17 cellular contexts compared by ENCODE assay signal in genomic region chr4:71709961-71710360, GRCh38.
A peak's percentile ranks its signal among the peaks of the same experiment; 100 is the strongest.
DNase-seq lines count a peak whose midpoint lies in the region; ATAC-seq, FAIRE-seq and TF ChIP-seq lines count a peak whose summit lies in the region.
"Had no signal": no experiment of that assay in that cellular context is flagged by ENCODE, and none has a peak within 500 bp of the region (broad histone marks: within the 10 kb centered on the region; RNA-seq: fewer than 3 reads in every experiment).

No MANE protein-coding gene starts in this region.

- no peaks in the 10 kb centered on the region for H3K9me3 ChIP-seq in thyroid gland
- H3K9me3 ChIP-seq: psoas muscle, testis had no signal

- peak; percentile 21; the same call in 1 of the 2 replicates for TF ChIP-seq RAD21 in Ishikawa (IDR thresholded peaks at IDR 0.05; ENCODE audit: low read depth)

- POLR2A ChIA-PET in BJ (lab: Charles Lee) (no interaction called here), T-cell (lab: Charles Lee) (no interaction called here)

- TF ChIP-seq CTCF in BJ (IDR thresholded peaks at IDR 0.05; ENCODE audit: insufficient read depth, low read depth, low read length) (peak; percentile 25; the same call in 1 of the 2 replicates), bronchial epithelial cell (IDR thresholded peaks at IDR 0.05; ENCODE audit: insufficient read depth, low read length, severe bottlenecking) (peak; percentile 10), glutamatergic neuron (IDR thresholded peaks at IDR 0.05; ENCODE audit: partially characterized antibody, unreplicated experiment) (no peak), thyroid gland (IDR thresholded peaks at IDR 0.05) (no peak)

- WGBS in thyroid gland, 2 donors: 30 to 48% methylated on average over 1 of the region's 1 CpG

- H3K4me3 ChIP-seq in BJ (ENCODE audit: low read depth, low read length) (no peak overlapping the region), bronchial epithelial cell (ENCODE audit: low read depth, low read length) (no peak overlapping the region), thyroid gland (replicated peaks in 1 of 3) (no peak overlapping the region)
- H3K4me3 ChIP-seq: psoas muscle, testis had no signal

- H3K27ac Mint-ChIP-seq in T-cell (no peak overlapping the region), glutamatergic neuron (ENCODE audit: unreplicated experiment) (no peak overlapping the region)
- H3K27ac Mint-ChIP-seq: activated T-helper 1 cell treated with anti-CD3 and anti-CD28 coated beads, Interleukin-12 subunit alpha, Interleukin-12 subunit beta, Interleukin-2, Interleukin-4 antibody, amounts not matched to agents 30 ng/mL and 10 ng/mL and 1 ng/mL, durations not matched to agents 14 hours and 24 hours and 36 hours; IgD-negative memory B cell had no signal

- H3K27me3 Mint-ChIP-seq in T-cell: peaks cover 0 to 4% of the 10 kb centered on the region in 2 donors
- H3K27me3 Mint-ChIP-seq in glutamatergic neuron (ENCODE audit: unreplicated experiment): no peaks in the 10 kb centered on the region

- intact Hi-C loops in thyroid gland (cut with DNase I): no loop called here

- H3K9me3 Mint-ChIP-seq in T-cell (no peaks in the 10 kb centered on the region), glutamatergic neuron (ENCODE audit: unreplicated experiment) (no peaks in the 10 kb centered on the region)
- H3K9me3 Mint-ChIP-seq: activated T-helper 1 cell treated with anti-CD3 and anti-CD28 coated beads, Interleukin-12 subunit alpha, Interleukin-12 subunit beta, Interleukin-2, Interleukin-4 antibody, amounts not matched to agents 30 ng/mL and 10 ng/mL and 1 ng/mL, durations not matched to agents 14 hours and 24 hours and 36 hours; IgD-negative memory B cell had no signal

- no peak overlapping the region for H3K27ac ChIP-seq in thyroid gland
- H3K27ac ChIP-seq: psoas muscle, testis had no signal

- H3K4me1 Mint-ChIP-seq in T-cell (no peaks in the 10 kb centered on the region), glutamatergic neuron (ENCODE audit: low read depth, unreplicated experiment) (no peaks in the 10 kb centered on the region)
- H3K4me1 Mint-ChIP-seq: IgD-negative memory B cell had no signal

- TF ChIP-seq POLR2A in thyroid gland (IDR thresholded peaks at IDR 0.05): no peak

- H3K27me3 ChIP-seq in BJ (ENCODE audit: control insufficient read depth, insufficient read depth, low read length) (no peaks in the 10 kb centered on the region; the same call in 1 of the 2 replicates), bronchial epithelial cell (ENCODE audit: control insufficient read depth, insufficient read depth, low read length) (no peaks in the 10 kb centered on the region), thyroid gland (no peaks in the 10 kb centered on the region)
- H3K27me3 ChIP-seq: testis had no signal

- no peak overlapping the region for H3K4me3 Mint-ChIP-seq in T-cell
- H3K4me3 Mint-ChIP-seq in glutamatergic neuron (ENCODE audit: unreplicated experiment): no peak overlapping the region
- H3K4me3 Mint-ChIP-seq: activated T-helper 1 cell treated with anti-CD3 and anti-CD28 coated beads, Interleukin-12 subunit alpha, Interleukin-12 subunit beta, Interleukin-2, Interleukin-4 antibody, amounts not matched to agents 30 ng/mL and 10 ng/mL and 1 ng/mL, durations not matched to agents 14 hours and 24 hours and 36 hours; IgD-negative memory B cell had no signal

- H3K36me3 ChIP-seq in BJ (ENCODE audit: control insufficient read depth, insufficient read depth, low read length) (no peaks in the 10 kb centered on the region), bronchial epithelial cell (ENCODE audit: control insufficient read depth, insufficient read depth, low read length) (no peaks in the 10 kb centered on the region), thyroid gland (no peaks in the 10 kb centered on the region)

- no peaks in the 10 kb centered on the region for H3K4me1 ChIP-seq in thyroid gland
- H3K4me1 ChIP-seq: psoas muscle, testis had no signal

- CTCF ChIA-PET in BJ (lab: Yijun Ruan, JAX) (interaction anchor here (0.7 to 4.6 kb wide), 3 partner anchors 479 to 569 kb away, joined by 3 to 35 read pairs (median 4); no protein-coding TSS in a partner anchor), T-cell (lab: Charles Lee) (interaction anchor here in 1 of 2 donors (0.6 to 0.9 kb wide), 3 partner anchors 8 to 1107 kb away, joined by 3 read pairs; no protein-coding TSS in a partner anchor)

- ATAC-seq in T-cell (replicated peaks in 1 of 4) (no peak), GM21423 (IDR thresholded peaks at IDR 0.05; ENCODE audit: unreplicated experiment) (no peak)
- ATAC-seq: left colon, psoas muscle had no signal

- no peak for TF ChIP-seq EP300 in Ishikawa (IDR thresholded peaks at IDR 0.05; ENCODE audit: borderline replicate concordance)

- FAIRE-seq in bronchial epithelial cell (lab: Jason Lieb, UNC): no peak
- FAIRE-seq: G401.6 had no signal

- H3K36me3 Mint-ChIP-seq in T-cell: no peaks in the 10 kb centered on the region
- H3K36me3 Mint-ChIP-seq in glutamatergic neuron (ENCODE audit: unreplicated experiment): no peaks in the 10 kb centered on the region
- H3K36me3 Mint-ChIP-seq: IgD-negative memory B cell had no signal

- DNase-seq in BJ (ENCODE audit: low read depth): no peak
- DNase-seq in bronchial epithelial cell (ENCODE audit: low read depth): peak; percentile 12
- DNase-seq in myocyte (ENCODE audit: low read depth): peak; percentile 3
- no peak for DNase-seq in T-cell
- no peak for DNase-seq in glutamatergic neuron
- no peak for DNase-seq in thyroid gland
- DNase-seq: activated CD4-positive, alpha-beta T cell treated with anti-CD3 and anti-CD28 coated beads, Interleukin-2, amount 50 U/mL, for 48 hours; C1 segment of cervical spinal cord; left colon; NCI-H146; psoas muscle; testis had no signal

TF ChIP-seq in Ishikawa, 13 proteins besides CTCF, POLR2A, EP300 and RAD21:
- TF ChIP-seq EGR1 (IDR thresholded peaks at IDR 0.05) (no peak), TCF12 (IDR thresholded peaks at IDR 0.05; ENCODE audit: low read depth) (no peak), TEAD4 (IDR thresholded peaks at IDR 0.05) (no peak), FOXM1 (IDR thresholded peaks at IDR 0.05; ENCODE audit: borderline replicate concordance, low read depth) (no peak), YY1 (IDR thresholded peaks at IDR 0.05; ENCODE audit: low read depth) (no peak), ZBTB7A (IDR thresholded peaks at IDR 0.05; ENCODE audit: low read depth) (no peak), TAF1 (IDR thresholded peaks at IDR 0.05; ENCODE audit: low read depth) (no peak), CREB1 (IDR thresholded peaks at IDR 0.05; ENCODE audit: low read depth) (no peak), NFIC (IDR thresholded peaks at IDR 0.05) (no peak), USF1 (IDR thresholded peaks at IDR 0.05) (no peak), MAX (IDR thresholded peaks at IDR 0.05) (no peak)
- TF ChIP-seq, protein P1, sequence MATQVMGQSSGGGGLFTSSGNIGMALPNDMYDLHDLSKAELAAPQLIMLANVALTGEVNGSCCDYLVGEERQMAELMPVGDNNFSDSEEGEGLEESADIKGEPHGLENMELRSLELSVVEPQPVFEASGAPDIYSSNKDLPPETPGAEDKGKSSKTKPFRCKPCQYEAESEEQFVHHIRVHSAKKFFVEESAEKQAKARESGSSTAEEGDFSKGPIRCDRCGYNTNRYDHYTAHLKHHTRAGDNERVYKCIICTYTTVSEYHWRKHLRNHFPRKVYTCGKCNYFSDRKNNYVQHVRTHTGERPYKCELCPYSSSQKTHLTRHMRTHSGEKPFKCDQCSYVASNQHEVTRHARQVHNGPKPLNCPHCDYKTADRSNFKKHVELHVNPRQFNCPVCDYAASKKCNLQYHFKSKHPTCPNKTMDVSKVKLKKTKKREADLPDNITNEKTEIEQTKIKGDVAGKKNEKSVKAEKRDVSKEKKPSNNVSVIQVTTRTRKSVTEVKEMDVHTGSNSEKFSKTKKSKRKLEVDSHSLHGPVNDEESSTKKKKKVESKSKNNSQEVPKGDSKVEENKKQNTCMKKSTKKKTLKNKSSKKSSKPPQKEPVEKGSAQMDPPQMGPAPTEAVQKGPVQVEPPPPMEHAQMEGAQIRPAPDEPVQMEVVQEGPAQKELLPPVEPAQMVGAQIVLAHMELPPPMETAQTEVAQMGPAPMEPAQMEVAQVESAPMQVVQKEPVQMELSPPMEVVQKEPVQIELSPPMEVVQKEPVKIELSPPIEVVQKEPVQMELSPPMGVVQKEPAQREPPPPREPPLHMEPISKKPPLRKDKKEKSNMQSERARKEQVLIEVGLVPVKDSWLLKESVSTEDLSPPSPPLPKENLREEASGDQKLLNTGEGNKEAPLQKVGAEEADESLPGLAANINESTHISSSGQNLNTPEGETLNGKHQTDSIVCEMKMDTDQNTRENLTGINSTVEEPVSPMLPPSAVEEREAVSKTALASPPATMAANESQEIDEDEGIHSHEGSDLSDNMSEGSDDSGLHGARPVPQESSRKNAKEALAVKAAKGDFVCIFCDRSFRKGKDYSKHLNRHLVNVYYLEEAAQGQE (IDR thresholded peaks at IDR 0.05; ENCODE audit: low read depth): no peak
TF ChIP-seq in Ishikawa: peak in this region for 0.

Comparison
In these comparisons a context has a peak if more than half of its experiments do, and no peak if none do; other contexts are left out.
1. DNase-seq: peak in bronchial epithelial cell (single experiment) and myocyte (single experiment); none in BJ (single experiment), T-cell (0 of 34), glutamatergic neuron (single experiment) and thyroid gland (0 of 2).
2. CTCF ChIP-seq: peak in BJ (single experiment) and bronchial epithelial cell (single experiment); none in glutamatergic neuron (single experiment) and thyroid gland (0 of 6).